8 cellular contexts compared by ENCODE assay signal in genomic region chr19:42176990-42177685, GRCh38. TPM values are rescaled to one million over a fixed set of nuclear protein-coding genes. Genes with fewer than 3 reads are reported as not detected.
DNase-seq lines count a peak whose midpoint lies in the region; ATAC-seq and TF ChIP-seq lines count a peak whose summit lies in the region.

No MANE protein-coding gene starts in this region.

- no peak overlapping the region for H3K27ac Mint-ChIP-seq in CD4-positive, alpha-beta T cell
- H3K27ac Mint-ChIP-seq in activated CD8-positive, alpha-beta T cell treated with anti-CD3 and anti-CD28 coated beads, Interleukin-2, amount 10 ng/mL, durations not matched to agents 7 days and 5 days, result no peak overlapping the region

- WGBS in mesenchymal stem cell, result 3% methylated on average over 39 of the region's 66 CpGs

- no peaks in the 10 kb centered on the region for H3K9me3 ChIP-seq in CD4-positive, alpha-beta T cell (ENCODE audit: control insufficient read depth, low read length)
- H3K9me3 ChIP-seq in effector memory CD4-positive, alpha-beta T cell (ENCODE audit: control insufficient read depth, low read length), result no peaks in the 10 kb centered on the region
- no peaks in the 10 kb centered on the region for H3K9me3 ChIP-seq in mesenchymal stem cell (ENCODE audit: control insufficient read depth, low read length)

- no peaks in the 10 kb centered on the region for H3K36me3 ChIP-seq in effector memory CD4-positive, alpha-beta T cell (ENCODE audit: control insufficient read depth, insufficient read depth, low read length)
- H3K36me3 ChIP-seq in mesenchymal stem cell (ENCODE audit: control insufficient read depth in 1 of 2, insufficient read depth in 2 of 2, low read depth in 1 of 2, low read length in 2 of 2), result no peaks in the 10 kb centered on the region

- no peak overlapping the region for H3K14ac ChIP-seq in mesenchymal stem cell (ENCODE audit: low read length in 2 of 2)

- no peak overlapping the region for H3K27ac ChIP-seq in CD4-positive, alpha-beta T cell (ENCODE audit: low read depth, low read length)
- peak overlapping the region; percentile 4 for H3K27ac ChIP-seq in effector memory CD4-positive, alpha-beta T cell (ENCODE audit: insufficient read depth, low read length, poor library complexity, severe bottlenecking)
- no peak overlapping the region for H3K27ac ChIP-seq in mesenchymal stem cell (ENCODE audit: low read length, poor library complexity, severe bottlenecking)

- H2BK15ac ChIP-seq in mesenchymal stem cell (ENCODE audit: low read depth, poor library complexity, severe bottlenecking), result no peak overlapping the region

- no peak overlapping the region for H4K8ac ChIP-seq in mesenchymal stem cell (ENCODE audit: low read length)

- intact Hi-C loops in CD4-positive, alpha-beta T cell (cut with DNase I, micrococcal nuclease), result loop anchor here (5.0 kb wide), 1 partner anchor 40 kb away; the partner anchor contains the start of gene DEDD2 (in 2 of the 2)

- H3K36me3 Mint-ChIP-seq in CD4-positive, alpha-beta T cell (ENCODE audit: low read depth), result no peaks in the 10 kb centered on the region
- no peaks in the 10 kb centered on the region for H3K36me3 Mint-ChIP-seq in activated CD8-positive, alpha-beta T cell treated with anti-CD3 and anti-CD28 coated beads, Interleukin-2, amount 10 ng/mL, durations not matched to agents 7 days and 5 days (ENCODE audit: low read depth)

- peak overlapping the region in 1 of 2 experiments; percentile 70 for H3K23ac ChIP-seq in mesenchymal stem cell (ENCODE audit: low read length in 2 of 2)

- H3K18ac ChIP-seq in mesenchymal stem cell (ENCODE audit: low read depth in 1 of 2, low read length in 2 of 2), result no peak overlapping the region

- no peaks in the 10 kb centered on the region for H3K9me3 Mint-ChIP-seq in CD4-positive, alpha-beta T cell
- no peaks in the 10 kb centered on the region for H3K9me3 Mint-ChIP-seq in activated CD8-positive, alpha-beta T cell treated with anti-CD3 and anti-CD28 coated beads, Interleukin-2, amount 10 ng/mL, durations not matched to agents 7 days and 5 days (ENCODE audit: insufficient read depth)

- no peak overlapping the region for H2BK5ac ChIP-seq in mesenchymal stem cell (ENCODE audit: low read depth, low read length, poor library complexity, severe bottlenecking)

- no peak overlapping the region for H4K91ac ChIP-seq in mesenchymal stem cell (ENCODE audit: low read length)

- DNase-seq in CD4-positive, alpha-beta T cell, result peak; percentile 61 to 80 (median 65)
- DNase-seq in NCI-H69 (lab: John Stamatoyannopoulos, UW) (peak; percentile 92), mesenchymal stem cell (peak; percentile 83)
- DNase-seq in activated CD8-positive, alpha-beta T cell treated with anti-CD3 and anti-CD28 coated beads, Interleukin-2, amount 10 ng/mL, durations not matched to agents 7 days and 5 days, result peak; percentile 79
- DNase-seq in effector memory CD4-positive, alpha-beta T cell, result peak; percentile 62 to 70 (median 66)
- DNase-seq in stimulated activated CD4-positive, alpha-beta T cell treated with anti-CD3 and anti-CD28 coated beads, TNF-alpha, amount 100 ng/mL, for 48 hours (ENCODE audit: low read depth in 3 of 3), result peak; percentile 62 to 74 (median 65)

- H3K4me3 Mint-ChIP-seq in CD4-positive, alpha-beta T cell, result no peak overlapping the region
- H3K4me3 Mint-ChIP-seq in activated CD8-positive, alpha-beta T cell treated with anti-CD3 and anti-CD28 coated beads, Interleukin-2, amount 10 ng/mL, durations not matched to agents 7 days and 5 days, result no peak overlapping the region

- H3K27me3 Mint-ChIP-seq in CD4-positive, alpha-beta T cell, result peaks cover 35% of the 10 kb centered on the region
- peaks cover 33% of the 10 kb centered on the region for H3K27me3 Mint-ChIP-seq in activated CD8-positive, alpha-beta T cell treated with anti-CD3 and anti-CD28 coated beads, Interleukin-2, amount 10 ng/mL, durations not matched to agents 7 days and 5 days (ENCODE audit: low read depth)

- H3K4me1 Mint-ChIP-seq in CD4-positive, alpha-beta T cell (ENCODE audit: low read depth), result peaks cover 25% of the 10 kb centered on the region
- H3K4me1 Mint-ChIP-seq in activated CD8-positive, alpha-beta T cell treated with anti-CD3 and anti-CD28 coated beads, Interleukin-2, amount 10 ng/mL, durations not matched to agents 7 days and 5 days (ENCODE audit: low read depth), result peaks cover 15% of the 10 kb centered on the region

- H3K4ac ChIP-seq in mesenchymal stem cell (ENCODE audit: low read depth in 1 of 2, low read length in 2 of 2), result no peak overlapping the region

- POLR2A ChIA-PET in CD4-positive, alpha-beta T cell (lab: Charles Lee), result interaction anchor here (0.9 to 2.5 kb wide), 10 partner anchors 8 to 68 kb away, joined by 3 to 19 read pairs (median 4); partner anchors contain the start of gene GSK3A
- POLR2A ChIA-PET in activated CD8-positive, alpha-beta T cell treated with anti-CD3 and anti-CD28 coated beads, Interleukin-2, amount 10 ng/mL, durations not matched to agents 7 days and 5 days (lab: Charles Lee), result no interaction called here

- H3K27me3 ChIP-seq in CD4-positive, alpha-beta T cell (ENCODE audit: control insufficient read depth, insufficient read depth, low read length), result peaks cover 36% of the 10 kb centered on the region
- no peaks in the 10 kb centered on the region for H3K27me3 ChIP-seq in effector memory CD4-positive, alpha-beta T cell (replicated peaks; ENCODE audit: control insufficient read depth, insufficient read depth, low read length, poor library complexity, severe bottlenecking)
- peaks cover 84% of the 10 kb centered on the region in 2 experiments for H3K27me3 ChIP-seq in mesenchymal stem cell (ENCODE audit: control insufficient read depth in 1 of 2, insufficient read depth in 1 of 2, low read length in 2 of 2)

- no peak overlapping the region for H2BK120ac ChIP-seq in mesenchymal stem cell (ENCODE audit: low read depth, low read length)

- H2BK12ac ChIP-seq in mesenchymal stem cell (ENCODE audit: low read length in 2 of 2), result no peak overlapping the region

- peak; percentile 95 for ATAC-seq in CD4-positive, alpha-beta T cell (ENCODE audit: poor library complexity)
- peak; percentile 71 for ATAC-seq in HG02759 (IDR thresholded peaks at IDR 0.05; ENCODE audit: unreplicated experiment)
- peak; percentile 96 for ATAC-seq in activated CD8-positive, alpha-beta T cell treated with anti-CD3 and anti-CD28 coated beads, Interleukin-2, amount 10 ng/mL, durations not matched to agents 7 days and 5 days
- no peak for ATAC-seq in GM21723 (IDR thresholded peaks at IDR 0.05; ENCODE audit: unreplicated experiment)

- peak; percentile 35 for TF ChIP-seq CTCF in CD4-positive, alpha-beta T cell (IDR thresholded peaks at IDR 0.05)

- H2AFZ ChIP-seq in mesenchymal stem cell (ENCODE audit: low read depth, low read length), result no peak overlapping the region

- peaks cover 17% of the 10 kb centered on the region for H3K4me1 ChIP-seq in effector memory CD4-positive, alpha-beta T cell (ENCODE audit: control insufficient read depth, insufficient read depth, low read length, poor library complexity, severe bottlenecking)
- H3K4me1 ChIP-seq in mesenchymal stem cell (ENCODE audit: control insufficient read depth, insufficient read depth, low read depth, low read length), result peaks cover 9% of the 10 kb centered on the region

- CTCF ChIA-PET in CD4-positive, alpha-beta T cell (lab: Charles Lee), result interaction anchor here (0.7 to 2.7 kb wide), 16 partner anchors 9 to 263 kb away, joined by 3 to 9 read pairs (median 4); partner anchors contain the start of genes GSK3A and POU2F2
- CTCF ChIA-PET in activated CD8-positive, alpha-beta T cell treated with anti-CD3 and anti-CD28 coated beads, Interleukin-2, amount 10 ng/mL, durations not matched to agents 7 days and 5 days (lab: Charles Lee), result interaction anchor here (0.7 to 2.9 kb wide), 13 partner anchors 8 to 1355 kb away, joined by 3 to 30 read pairs (median 5); partner anchors contain the start of genes POU2F2 and ZNF526

- no peaks in the 10 kb centered on the region for H3K79me1 ChIP-seq in mesenchymal stem cell (replicated peaks; ENCODE audit: low read length, poor library complexity, severe bottlenecking)

- H3K4me2 ChIP-seq in mesenchymal stem cell (ENCODE audit: low read length, poor library complexity, severe bottlenecking), result peak overlapping the region; percentile 83

- peak overlapping the region; percentile 45 for H3K4me3 ChIP-seq in effector memory CD4-positive, alpha-beta T cell (ENCODE audit: insufficient read depth, low read depth, low read length, poor library complexity, severe bottlenecking)
- H3K4me3 ChIP-seq in mesenchymal stem cell (ENCODE audit: insufficient read depth in 1 of 2, low read depth in 1 of 2, low read length in 2 of 2), result peak overlapping the region; percentile 38 to 40

- H3K9ac ChIP-seq in mesenchymal stem cell (ENCODE audit: low read length), result peak overlapping the region; percentile 20

- H2AK5ac ChIP-seq in mesenchymal stem cell (ENCODE audit: low read length, severe bottlenecking), result no peak overlapping the region

RNA-seq across cellular contexts. Expression of gene DEDD2, which starts 40.3 kb away (rescaled TPM):
- 100 to 1,000 TPM in 1 of 2 experiments, 10 to 100 TPM in 1; 96.5 to 103 TPM for total RNA-seq in CD4-positive, alpha-beta T cell
- 10 to 100 TPM; 31.8 to 36.0 TPM for total RNA-seq in activated CD8-positive, alpha-beta T cell treated with anti-CD3 and anti-CD28 coated beads, Interleukin-2, amount 10 ng/mL, durations not matched to agents 7 days and 5 days
- polyA plus RNA-seq in mesenchymal stem cell (2013, experiment 1 of 2), result 17.2 TPM
- 17.0 TPM for polyA plus RNA-seq in mesenchymal stem cell (2013, experiment 2 of 2)

RNA-seq across cellular contexts. Expression of gene ZNF526, which starts 43.0 kb away (rescaled TPM):
- total RNA-seq in CD4-positive, alpha-beta T cell, result 1 to 10 TPM; 5.0 to 6.2 TPM
- total RNA-seq in activated CD8-positive, alpha-beta T cell treated with anti-CD3 and anti-CD28 coated beads, Interleukin-2, amount 10 ng/mL, durations not matched to agents 7 days and 5 days, result 10 to 100 TPM; 19.5 to 21.5 TPM
- 6.4 TPM for polyA plus RNA-seq in mesenchymal stem cell (2013, experiment 1 of 2)
- polyA plus RNA-seq in mesenchymal stem cell (2013, experiment 2 of 2), result 6.4 TPM

RNA-seq across cellular contexts. Expression of gene POU2F2, which starts 44.9 kb away (rescaled TPM):
- 10 to 100 TPM; 18.6 to 19.9 TPM for total RNA-seq in CD4-positive, alpha-beta T cell
- 10 to 100 TPM; 15.7 to 16.3 TPM for total RNA-seq in activated CD8-positive, alpha-beta T cell treated with anti-CD3 and anti-CD28 coated beads, Interleukin-2, amount 10 ng/mL, durations not matched to agents 7 days and 5 days
- polyA plus RNA-seq in mesenchymal stem cell (2013, experiment 1 of 2), result 10.3 TPM
- 9.3 TPM for polyA plus RNA-seq in mesenchymal stem cell (2013, experiment 2 of 2)
